Comparison of ENCODE assay signal across 19 cellular contexts in the genomic region with DNA sequence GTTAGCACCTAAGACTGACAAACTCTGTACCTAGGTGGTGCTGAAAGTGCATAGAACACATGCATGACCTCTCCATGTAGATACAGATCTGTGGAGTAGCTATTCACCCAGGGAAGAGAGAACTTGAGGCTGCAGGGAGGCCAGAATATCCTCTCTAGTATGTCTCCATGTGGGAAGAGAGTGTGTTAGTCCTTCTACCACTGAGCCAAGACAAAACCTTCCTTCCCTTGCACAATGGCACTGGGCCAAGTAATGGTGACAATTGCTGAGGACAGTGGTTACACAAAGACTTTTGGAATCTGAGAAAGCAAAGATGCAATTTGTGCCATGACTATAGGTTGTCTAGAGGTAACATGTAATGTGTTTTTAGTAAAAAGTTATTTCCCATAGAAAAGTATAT. TPM values are rescaled to one million over a fixed set of nuclear protein-coding genes. Genes with fewer than 3 reads are reported as not detected.
DNase-seq lines count a peak whose midpoint lies in the region; ATAC-seq and TF ChIP-seq lines count a peak whose summit lies in the region.
"Had no signal": no experiment of that assay in that cellular context is flagged by ENCODE, and none has a peak within 500 bp of the region (broad histone marks: within the 10 kb centered on the region; RNA-seq: fewer than 3 reads in every experiment).

No MANE protein-coding gene starts in this region.

- no peak overlapping the region for H3K4me2 ChIP-seq in SK-N-SH

- H3K9me3 ChIP-seq in SK-N-SH (peaks cover 9% of the 10 kb centered on the region; the same call in 1 of the 2 replicates), vagina (peaks cover 8% of the 10 kb centered on the region)

- no peak overlapping the region for H3K27ac Mint-ChIP-seq in osteocyte (ENCODE audit: unreplicated experiment)
- H3K27ac Mint-ChIP-seq: CD14-positive monocyte had no signal

- no peak for TF ChIP-seq EP300 in SK-N-SH (IDR thresholded peaks at IDR 0.05; ENCODE audit: borderline replicate concordance in 1 of 2, low read depth in 1 of 2, low read length in 1 of 2)

- TF ChIP-seq CTCF in SK-N-SH (IDR thresholded peaks at IDR 0.05) (no peak), osteocyte (IDR thresholded peaks at IDR 0.05) (no peak), vagina (IDR thresholded peaks at IDR 0.05) (no peak)

- no peak overlapping the region for H2AFZ ChIP-seq in SK-N-SH (ENCODE audit: low read depth)

- TF ChIP-seq POLR2A in vagina (IDR thresholded peaks at IDR 0.05) = no peak

- no peaks in the 10 kb centered on the region for H3K36me3 ChIP-seq in SK-N-SH (replicated peaks in 1 of 2; ENCODE audit: control insufficient read depth in 1 of 2, insufficient read depth in 2 of 2, low read length in 1 of 2)
- H3K36me3 ChIP-seq in vagina = no peaks in the 10 kb centered on the region
- H3K36me3 ChIP-seq: Peyer's patch had no signal

- H3K27ac ChIP-seq in SK-N-SH (ENCODE audit: low read depth in 2 of 2, low read length in 1 of 2) (no peak overlapping the region), vagina (no peak overlapping the region)
- H3K27ac ChIP-seq: Peyer's patch had no signal

- peaks cover 27% of the 10 kb centered on the region for H3K9me3 Mint-ChIP-seq in osteocyte (ENCODE audit: unreplicated experiment)

- no peaks in the 10 kb centered on the region for H4K20me1 ChIP-seq in SK-N-SH (ENCODE audit: insufficient read depth)

- no peak for TF ChIP-seq RAD21 in SK-N-SH (IDR thresholded peaks at IDR 0.05; ENCODE audit: low read length)

- H3K4me3 Mint-ChIP-seq in osteocyte (ENCODE audit: unreplicated experiment) = no peak overlapping the region
- H3K4me3 Mint-ChIP-seq: CD14-positive monocyte had no signal

- H3F3A ChIP-seq in SK-N-SH (replicated peaks; ENCODE audit: insufficient read depth) = no peaks in the 10 kb centered on the region

- DNase-seq in SK-N-SH (no peak), ecto neural progenitor cell (ENCODE audit: low spot score) (peak; percentile 5), osteocyte (ENCODE audit: extremely low spot score, unreplicated experiment) (peak; percentile 44), vagina (ENCODE audit: extremely low spot score in 2 of 2) (peak; percentile 22 to 54), SW480 (ENCODE audit: low spot score) (no peak)
- DNase-seq in effector CD4-positive, alpha-beta T cell = no peak
- DNase-seq: AML-193, DMS53, GDM1, H7, Kasumi-1, NCI-H1694 treated with DMSO at 0.1 percent for 48 hours, NCI-H2227 treated with DMSO at 0.1 percent for 48 hours, NCI-H510A treated with DMSO at 0.1 percent for 48 hours, NCI-H774, Peyer's patch had no signal

- no peaks in the 10 kb centered on the region for H3K9me2 ChIP-seq in SK-N-SH

- POLR2A ChIA-PET in SK-N-SH (lab: Yijun Ruan, JAX) = no interaction called here

- H3K9ac ChIP-seq in SK-N-SH = no peak overlapping the region

- H3K27me3 ChIP-seq in SK-N-SH (ENCODE audit: insufficient read depth) (no peaks in the 10 kb centered on the region), vagina (no peaks in the 10 kb centered on the region)
- H3K27me3 ChIP-seq: Peyer's patch had no signal

- CTCF ChIA-PET in SK-N-SH (lab: Yijun Ruan, JAX) = interaction anchor here (1.0 kb wide), 1 partner anchor 9 kb away, joined by 3 read pairs; no protein-coding TSS in a partner anchor

- no peaks in the 10 kb centered on the region for H3K79me2 ChIP-seq in SK-N-SH (ENCODE audit: insufficient read depth)

- H3K36me3 Mint-ChIP-seq in osteocyte (ENCODE audit: unreplicated experiment) = peaks cover 7% of the 10 kb centered on the region
- H3K36me3 Mint-ChIP-seq: CD14-positive monocyte had no signal

- H3K4me3 ChIP-seq in SK-N-SH (ENCODE audit: low read depth in 2 of 2, low read length in 1 of 2) (no peak overlapping the region), vagina (no peak overlapping the region)
- H3K4me3 ChIP-seq: Peyer's patch had no signal

- peaks cover 7% of the 10 kb centered on the region for H3K4me1 Mint-ChIP-seq in osteocyte (ENCODE audit: unreplicated experiment)
- H3K4me1 Mint-ChIP-seq: CD14-positive monocyte had no signal

- no peaks in the 10 kb centered on the region for H3K4me1 ChIP-seq in SK-N-SH (ENCODE audit: control insufficient read depth in 1 of 2, insufficient read depth in 2 of 2, low read depth in 1 of 2, low read length in 1 of 2)
- no peaks in the 10 kb centered on the region for H3K4me1 ChIP-seq in vagina
- H3K4me1 ChIP-seq: Peyer's patch had no signal

- no peaks in the 10 kb centered on the region for H3K27me3 Mint-ChIP-seq in osteocyte (ENCODE audit: unreplicated experiment)

- intact Hi-C loops in vagina (cut with DNase I) = no loop called here

- ATAC-seq in SK-N-SH treated with all-trans-retinoic acid at 6 μM for 48 hours (peak; percentile 24; the same call in 1 of the 3 replicates), GM21529 (IDR thresholded peaks at IDR 0.05; ENCODE audit: unreplicated experiment) (no peak)

TF ChIP-seq in SK-N-SH treated with all-trans-retinoic acid at 6 μM for 48 hours, 23 proteins besides CTCF, POLR2A, EP300 and RAD21:
- no peak for TF ChIP-seq ESRRG (CRISPR knock-in tag; IDR thresholded peaks at IDR 0.05)
- no peak for TF ChIP-seq ZNF8 (CRISPR knock-in tag; IDR thresholded peaks at IDR 0.05)
- TF ChIP-seq, protein P1, sequence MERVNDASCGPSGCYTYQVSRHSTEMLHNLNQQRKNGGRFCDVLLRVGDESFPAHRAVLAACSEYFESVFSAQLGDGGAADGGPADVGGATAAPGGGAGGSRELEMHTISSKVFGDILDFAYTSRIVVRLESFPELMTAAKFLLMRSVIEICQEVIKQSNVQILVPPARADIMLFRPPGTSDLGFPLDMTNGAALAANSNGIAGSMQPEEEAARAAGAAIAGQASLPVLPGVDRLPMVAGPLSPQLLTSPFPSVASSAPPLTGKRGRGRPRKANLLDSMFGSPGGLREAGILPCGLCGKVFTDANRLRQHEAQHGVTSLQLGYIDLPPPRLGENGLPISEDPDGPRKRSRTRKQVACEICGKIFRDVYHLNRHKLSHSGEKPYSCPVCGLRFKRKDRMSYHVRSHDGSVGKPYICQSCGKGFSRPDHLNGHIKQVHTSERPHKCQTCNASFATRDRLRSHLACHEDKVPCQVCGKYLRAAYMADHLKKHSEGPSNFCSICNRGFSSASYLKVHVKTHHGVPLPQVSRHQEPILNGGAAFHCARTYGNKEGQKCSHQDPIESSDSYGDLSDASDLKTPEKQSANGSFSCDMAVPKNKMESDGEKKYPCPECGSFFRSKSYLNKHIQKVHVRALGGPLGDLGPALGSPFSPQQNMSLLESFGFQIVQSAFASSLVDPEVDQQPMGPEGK (CRISPR knock-in tag; IDR thresholded peaks at IDR 0.05; ENCODE audit: borderline replicate concordance) = no peak
- TF ChIP-seq ZNF70 (CRISPR knock-in tag; IDR thresholded peaks at IDR 0.05) = no peak

TF ChIP-seq in SK-N-SH, 30 proteins besides CTCF, POLR2A, EP300 and RAD21:
- no peak for TF ChIP-seq RFX5 (IDR thresholded peaks at IDR 0.05; ENCODE audit: low read length)
- no peak for TF ChIP-seq FOXM1 (IDR thresholded peaks at IDR 0.05; ENCODE audit: low read depth)
- no peak for TF ChIP-seq POLR2AphosphoS5 (IDR thresholded peaks at IDR 0.05; ENCODE audit: low read depth, low read length)
- TF ChIP-seq MXI1 (IDR thresholded peaks at IDR 0.05; ENCODE audit: low read depth, low read length) = no peak

RNA-seq across cellular contexts. Expression of a gene that starts 52.3 kb away (rescaled TPM):
- polyA plus RNA-seq in SK-N-SH (2012; rRNA removed) = 12.3 and 19.4 TPM in 2 replicates
- 12.2 and 15.5 TPM in 2 replicates for polyA plus RNA-seq in SK-N-SH (2012; cell fraction: cytosol; rRNA removed)
- polyA plus RNA-seq in SK-N-SH (2012; cell fraction: nucleus; rRNA removed) = 52.5 and 59.9 TPM in 2 replicates
- total RNA-seq in osteocyte (274 and 281 TPM in 2 replicates), vagina (38.8 TPM)

Comparison
In these comparisons a context has a peak if more than half of its experiments do, and no peak if none do; other contexts are left out.
1. DNase-seq: peak in ecto neural progenitor cell (single experiment), osteocyte (single experiment) and vagina (2 of 2); none in SK-N-SH (single experiment), SW480 (single experiment) and effector CD4-positive, alpha-beta T cell (single experiment).